ENCODE assay signal across 8 cellular contexts in genomic region chr13:94860981-94861407, GRCh38.
DNase-seq lines count a peak whose midpoint lies in the region; FAIRE-seq and TF ChIP-seq lines count a peak whose summit lies in the region.

No MANE protein-coding gene starts in this region.

- peak overlapping the region; percentile 55 for H2AFZ ChIP-seq in neural progenitor cell (replicated peaks)

- H3K9ac ChIP-seq in neural progenitor cell = no peak overlapping the region

- no peak overlapping the region for H3K27ac ChIP-seq in neural progenitor cell

- H3K4me3 ChIP-seq in neural progenitor cell = no peak overlapping the region

- TF ChIP-seq POLR2A in GM12891 (IDR thresholded peaks at IDR 0.05; ENCODE audit: low read depth, low read length) = no peak

- no peak for DNase-seq in activated naive CD4-positive, alpha-beta T cell treated with anti-CD3 and anti-CD28 coated beads for 36 hours
- DNase-seq in activated naive CD4-positive, alpha-beta T cell treated with Interleukin-2 at 50 U/mL for 16 hours = no peak
- DNase-seq in chondrocyte (ENCODE audit: low spot score) (no peak), neural progenitor cell (ENCODE audit: low spot score) (no peak), ecto neural progenitor cell (ENCODE audit: low spot score) (no peak), GM12891 (ENCODE audit: insufficient read length, low spot score) (no peak)
- DNase-seq in stimulated activated CD4-positive, alpha-beta T cell treated with anti-CD3 and anti-CD28 coated beads, Interleukin-4, amount 100 ng/mL, for 1 hour = no peak

- intact Hi-C loops in activated naive CD4-positive, alpha-beta T cell treated with anti-CD3 and anti-CD28 coated beads for 36 hours (cut with micrococcal nuclease) = no loop called here

- H3K27ac Mint-ChIP-seq in activated naive CD4-positive, alpha-beta T cell treated with anti-CD3 and anti-CD28 coated beads for 36 hours = no peak overlapping the region
- no peak overlapping the region for H3K27ac Mint-ChIP-seq in IgD-negative memory B cell
- H3K27ac Mint-ChIP-seq in chondrocyte (ENCODE audit: unreplicated experiment) = peak overlapping the region; percentile 67
- no peak overlapping the region for H3K27ac Mint-ChIP-seq in neural progenitor cell

- TF ChIP-seq CTCF in chondrocyte (IDR thresholded peaks at IDR 0.05) (no peak), neural progenitor cell (IDR thresholded peaks at IDR 0.05) (no peak)

- no peaks in the 10 kb centered on the region for H3K9me3 Mint-ChIP-seq in activated naive CD4-positive, alpha-beta T cell treated with anti-CD3 and anti-CD28 coated beads for 36 hours
- H3K9me3 Mint-ChIP-seq in IgD-negative memory B cell (peaks cover 0 to 3% (median 0%) of the 10 kb centered on the region in 3 donors), chondrocyte (ENCODE audit: low read depth) (no peaks in the 10 kb centered on the region), neural progenitor cell (no peaks in the 10 kb centered on the region)

- CTCF ChIA-PET in activated naive CD4-positive, alpha-beta T cell treated with anti-CD3 and anti-CD28 coated beads for 36 hours (lab: Charles Lee) = interaction anchor here (1.7 kb wide), 1 partner anchor 17 kb away, joined by 4 read pairs; no protein-coding TSS in a partner anchor

- FAIRE-seq in GM12891 (lab: Jason Lieb, UNC) = no peak

- H3K36me3 Mint-ChIP-seq in activated naive CD4-positive, alpha-beta T cell treated with anti-CD3 and anti-CD28 coated beads for 36 hours (ENCODE audit: low read depth) = no peaks in the 10 kb centered on the region
- H3K36me3 Mint-ChIP-seq in IgD-negative memory B cell (no peaks in the 10 kb centered on the region), chondrocyte (ENCODE audit: low read depth) (no peaks in the 10 kb centered on the region), neural progenitor cell (no peaks in the 10 kb centered on the region)

- H4K20me1 ChIP-seq in neural progenitor cell (ENCODE audit: low read depth) = no peaks in the 10 kb centered on the region

- no peaks in the 10 kb centered on the region for H3K27me3 Mint-ChIP-seq in activated naive CD4-positive, alpha-beta T cell treated with anti-CD3 and anti-CD28 coated beads for 36 hours (ENCODE audit: low read depth)
- peaks cover 8% of the 10 kb centered on the region for H3K27me3 Mint-ChIP-seq in IgD-negative memory B cell
- H3K27me3 Mint-ChIP-seq in chondrocyte (ENCODE audit: low read depth) = peaks cover 10% of the 10 kb centered on the region
- no peaks in the 10 kb centered on the region for H3K27me3 Mint-ChIP-seq in neural progenitor cell (ENCODE audit: insufficient read depth, low read depth)

- H3K36me3 ChIP-seq in neural progenitor cell = no peaks in the 10 kb centered on the region

- H3K79me2 ChIP-seq in neural progenitor cell (ENCODE audit: low read depth) = no peaks in the 10 kb centered on the region

- H3K27me3 ChIP-seq in neural progenitor cell = no peaks in the 10 kb centered on the region

- no peaks in the 10 kb centered on the region for H3F3A ChIP-seq in neural progenitor cell (ENCODE audit: low read depth)

- H3K9me3 ChIP-seq in neural progenitor cell (ENCODE audit: low read depth) = no peaks in the 10 kb centered on the region

- H3K4me2 ChIP-seq in neural progenitor cell = no peak overlapping the region

- peaks cover 8% of the 10 kb centered on the region for H3K4me1 Mint-ChIP-seq in activated naive CD4-positive, alpha-beta T cell treated with anti-CD3 and anti-CD28 coated beads for 36 hours (ENCODE audit: low read depth)
- H3K4me1 Mint-ChIP-seq in IgD-negative memory B cell (peaks cover 0 to 6% (median 6%) of the 10 kb centered on the region in 3 donors), chondrocyte (ENCODE audit: low read depth) (peaks cover 6% of the 10 kb centered on the region), neural progenitor cell (peaks cover 19% of the 10 kb centered on the region)

- H3K4me1 ChIP-seq in neural progenitor cell = peaks cover 4% of the 10 kb centered on the region

- peak overlapping the region; percentile 74 for H3K4me3 Mint-ChIP-seq in activated naive CD4-positive, alpha-beta T cell treated with anti-CD3 and anti-CD28 coated beads for 36 hours
- peak overlapping the region; percentile 44 to 89 (median 68) for H3K4me3 Mint-ChIP-seq in IgD-negative memory B cell
- H3K4me3 Mint-ChIP-seq in chondrocyte (ENCODE audit: unreplicated experiment) = peak overlapping the region; percentile 55
- H3K4me3 Mint-ChIP-seq in neural progenitor cell = no peak overlapping the region

TF ChIP-seq in GM12891, 5 proteins besides CTCF, POLR2A, EP300 and RAD21:
- TF ChIP-seq POLR2AphosphoS5 (IDR thresholded peaks at IDR 0.05; ENCODE audit: low read depth, low read length) = no peak
- no peak for TF ChIP-seq SPI1 (IDR thresholded peaks at IDR 0.05; ENCODE audit: low read depth, low read length)
- TF ChIP-seq POU2F2 (IDR thresholded peaks at IDR 0.05; ENCODE audit: low read depth, low read length) = no peak
- no peak for TF ChIP-seq TAF1 (IDR thresholded peaks at IDR 0.05; ENCODE audit: low read depth, low read length)
- TF ChIP-seq PAX5 (IDR thresholded peaks at IDR 0.05; ENCODE audit: insufficient read depth, low read length, severe bottlenecking) = no peak
TF ChIP-seq in GM12891: peak in this region for 0.
